ENCODE assay signal across 22 cellular contexts in the genomic region with DNA sequence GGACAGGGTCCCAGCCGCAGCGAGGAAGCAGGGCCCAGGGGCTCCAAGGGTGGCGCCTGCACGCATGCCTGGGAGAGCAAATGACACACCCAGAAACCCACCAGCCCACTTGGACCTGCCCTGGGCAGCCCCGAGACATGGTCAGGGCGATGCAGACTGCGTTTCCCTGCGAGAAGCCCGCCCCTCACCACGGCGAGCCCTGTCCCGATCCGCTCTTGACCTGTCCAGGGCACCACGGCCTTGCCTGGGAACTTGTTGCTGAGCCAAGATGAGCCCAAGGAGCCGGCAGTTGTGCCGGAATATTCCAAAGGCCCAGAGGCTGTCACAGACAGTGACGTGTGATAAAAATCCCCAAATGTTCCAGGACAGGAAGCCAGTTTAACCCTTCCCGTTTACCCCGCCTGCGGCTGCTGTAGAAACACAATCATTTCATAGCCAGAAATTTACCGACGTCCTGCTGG.
A peak's percentile ranks its signal among the peaks of the same experiment; 100 is the strongest.
DNase-seq lines count a peak whose midpoint lies in the region; ATAC-seq, FAIRE-seq and TF ChIP-seq lines count a peak whose summit lies in the region.
"Had no signal": no experiment of that assay in that cellular context is flagged by ENCODE, and none has a peak within 500 bp of the region (broad histone marks: within the 10 kb centered on the region; RNA-seq: fewer than 3 reads in every experiment).

No MANE protein-coding gene starts in this region.

- no peak for TF ChIP-seq EP300 in H1 (IDR thresholded peaks at IDR 0.05; ENCODE audit: borderline replicate concordance in 1 of 2, low read depth in 2 of 2, low read length in 2 of 2)

- H2BK12ac ChIP-seq in H1 (ENCODE audit: low read depth, low read length) (no peak overlapping the region), trophoblast cell (ENCODE audit: low read length) (no peak overlapping the region)

- H3K27me3 Mint-ChIP-seq in naive thymus-derived CD8-positive, alpha-beta T cell: no peaks in the 10 kb centered on the region
- H3K27me3 Mint-ChIP-seq: activated CD4-positive, alpha-beta memory T cell treated with anti-CD3 and anti-CD28 coated beads for 36 hours; activated naive CD4-positive, alpha-beta T cell treated with anti-CD3 and anti-CD28 coated beads, Interleukin-2, amount 10 ng/mL, durations not matched to agents 7 days and 5 days had no signal

- H3K4me1 ChIP-seq in H1 (replicated peaks in 1 of 4; ENCODE audit: control insufficient read depth in 3 of 4, insufficient read depth in 4 of 4, low read length in 3 of 4) (peaks cover 0 to 5% (median 0%) of the 10 kb centered on the region in 4 experiments; a peak in 1 of 7 replicates), trophoblast cell (ENCODE audit: control insufficient read depth in 1 of 2, insufficient read depth in 2 of 2, low read length in 2 of 2) (peaks cover 9 to 13% of the 10 kb centered on the region in 2 experiments)
- H3K4me1 ChIP-seq: ascending aorta had no signal

- H3K27me3 ChIP-seq in H1 (replicated peaks in 1 of 4; ENCODE audit: control insufficient read depth in 3 of 4, extremely low read depth in 1 of 4, insufficient read depth in 3 of 4, low read length in 3 of 4) (no peaks in the 10 kb centered on the region), trophoblast cell (ENCODE audit: insufficient read depth, low read length) (no peaks in the 10 kb centered on the region)
- H3K27me3 ChIP-seq: ascending aorta, colonic mucosa, sigmoid colon had no signal

- H3K36me3 ChIP-seq in H1 (ENCODE audit: control insufficient read depth in 2 of 4, insufficient read depth in 4 of 4, low read length in 3 of 4) (no peaks in the 10 kb centered on the region), trophoblast cell (ENCODE audit: control insufficient read depth in 1 of 2, insufficient read depth in 2 of 2, low read length in 2 of 2) (no peaks in the 10 kb centered on the region)
- H3K36me3 ChIP-seq: ascending aorta, colonic mucosa, sigmoid colon, WERI-Rb-1 had no signal

- H3K18ac ChIP-seq in H1 (ENCODE audit: extremely low read depth, low read length) (no peak overlapping the region), trophoblast cell (ENCODE audit: low read length) (no peak overlapping the region)

- no peak for FAIRE-seq in H1 (lab: Jason Lieb, UNC)
- FAIRE-seq: GM19239, K562 had no signal

- no peak overlapping the region for H3K4ac ChIP-seq in H1 (replicated peaks; ENCODE audit: insufficient read length, low read depth, low read length)
- no peak overlapping the region for H3K4ac ChIP-seq in trophoblast cell (ENCODE audit: low read depth, low read length)

- TF ChIP-seq RAD21 in H1 (IDR thresholded peaks at IDR 0.05 in 1 of 2, conservative IDR thresholded peaks at IDR 0.05 in 1 of 2; ENCODE audit: low read depth in 2 of 2, low read length in 2 of 2): no peak

- H3K27ac Mint-ChIP-seq in naive thymus-derived CD8-positive, alpha-beta T cell: no peak overlapping the region
- H3K27ac Mint-ChIP-seq: activated CD4-positive, alpha-beta memory T cell treated with anti-CD3 and anti-CD28 coated beads for 36 hours; activated naive CD4-positive, alpha-beta T cell treated with anti-CD3 and anti-CD28 coated beads, Interleukin-2, amount 10 ng/mL, durations not matched to agents 7 days and 5 days had no signal

- no peak overlapping the region for H3K56ac ChIP-seq in H1 (replicated peaks; ENCODE audit: insufficient read length, low read depth, low read length)

- no peaks in the 10 kb centered on the region for H4K20me1 ChIP-seq in H1 (replicated peaks in 1 of 2; ENCODE audit: control insufficient read depth in 1 of 2, insufficient read depth in 2 of 2, low read length in 2 of 2)

- no peak for TF ChIP-seq POLR2A in H1 (IDR thresholded peaks at IDR 0.05; ENCODE audit: control extremely low read depth in 1 of 2, low read depth in 2 of 2, low read length in 2 of 2)

- H3K9me3 ChIP-seq in H1 (ENCODE audit: insufficient read depth in 2 of 2, low read depth in 1 of 2, low read length in 1 of 2) (no peaks in the 10 kb centered on the region), trophoblast cell (ENCODE audit: insufficient read depth, low read depth, low read length) (peaks cover 3% of the 10 kb centered on the region)
- H3K9me3 ChIP-seq: ascending aorta, colonic mucosa, sigmoid colon had no signal

- ATAC-seq in HG03175 (IDR thresholded peaks at IDR 0.05; ENCODE audit: unreplicated experiment) (no peak), HG03432 (IDR thresholded peaks at IDR 0.05; ENCODE audit: unreplicated experiment) (no peak), GM21717 (IDR thresholded peaks at IDR 0.05; ENCODE audit: unreplicated experiment) (no peak)
- no peak for ATAC-seq in naive thymus-derived CD8-positive, alpha-beta T cell
- ATAC-seq: K562 had no signal

- H2BK120ac ChIP-seq in H1 (replicated peaks; ENCODE audit: low read depth, low read length) (no peak overlapping the region), trophoblast cell (ENCODE audit: insufficient read depth, low read length, poor library complexity) (no peak overlapping the region)

- DNase-seq in RWPE1 (ENCODE audit: low spot score) (no peak), H1 (ENCODE audit: low read depth in 1 of 2, low spot score in 2 of 2) (no peak), iris pigment epithelial cell (ENCODE audit: low read depth) (peak; percentile 56), trophoblast cell (no peak)
- no peak for DNase-seq in naive thymus-derived CD8-positive, alpha-beta T cell
- DNase-seq: activated CD4-positive, alpha-beta memory T cell treated with anti-CD3 and anti-CD28 coated beads for 36 hours; activated naive CD4-positive, alpha-beta T cell treated with anti-CD3 and anti-CD28 coated beads, Interleukin-2, amount 10 ng/mL, durations not matched to agents 7 days and 5 days; colonic mucosa; H7; head of caudate nucleus; NCI-H2029; NCI-H446 treated with DMSO at 0.1 percent for 48 hours; NK-92 treated with Interleukin-12 subunit alpha and Interleukin-12 subunit beta, amount 100 ng/mL, for 24 hours; sigmoid colon; stimulated activated CD4-positive, alpha-beta T cell treated with anti-CD3 and anti-CD28 coated beads, Interleukin-4, amount 100 ng/mL, for 24 hours; WERI-Rb-1 had no signal

- CTCF ChIA-PET in RWPE1 (lab: Yijun Ruan, JAX): no interaction called here
- CTCF ChIA-PET in H1 (lab: Charles Lee; ENCODE audit: partially characterized antibody): interaction anchor here (0.6 kb wide), 1 partner anchor 647 kb away, joined by 3 read pairs; no protein-coding TSS in a partner anchor

- H3K9me3 Mint-ChIP-seq in naive thymus-derived CD8-positive, alpha-beta T cell: no peaks in the 10 kb centered on the region
- H3K9me3 Mint-ChIP-seq: activated CD4-positive, alpha-beta memory T cell treated with anti-CD3 and anti-CD28 coated beads for 36 hours; activated naive CD4-positive, alpha-beta T cell treated with anti-CD3 and anti-CD28 coated beads, Interleukin-2, amount 10 ng/mL, durations not matched to agents 7 days and 5 days had no signal

- H3K27ac ChIP-seq in RWPE1: peak overlapping the region; percentile 79
- H3K27ac ChIP-seq in H1 (ENCODE audit: low read depth, low read length): no peak overlapping the region
- H3K27ac ChIP-seq in trophoblast cell (ENCODE audit: low read depth, low read length): no peak overlapping the region
- H3K27ac ChIP-seq: ascending aorta, colonic mucosa, sigmoid colon, WERI-Rb-1 had no signal

- no peak overlapping the region for H3K14ac ChIP-seq in H1 (ENCODE audit: insufficient read length)
- H3K14ac ChIP-seq in trophoblast cell (ENCODE audit: low read length): peak overlapping the region; percentile 13

- 87% methylated on average over 22 of the region's 22 CpGs; no CpG with 5 or more reads in 1 of the 2 experiments for WGBS in H1 (ENCODE audit: extremely low coverage in 1 of 2, insufficient coverage in 1 of 2, insufficient read length in 1 of 2, insufficient replicate concordance in 2 of 2, low coverage in 1 of 2, low lambda C conversion rate in 2 of 2, missing lambda C conversion rate in 1 of 2), 2 experiments
- no CpG with 5 or more reads among the region's 22 CpGs for WGBS in trophoblast cell (ENCODE audit: extremely low coverage, insufficient coverage, insufficient read length)

- no peak overlapping the region for H2AFZ ChIP-seq in H1 (ENCODE audit: low read length)
- H2AFZ ChIP-seq in trophoblast cell (ENCODE audit: insufficient read depth, low read length, poor library complexity): no peak overlapping the region

- TF ChIP-seq CTCF in RWPE1 (conservative IDR thresholded peaks at IDR 0.05; ENCODE audit: low read depth): no peak
- no peak for TF ChIP-seq CTCF in H1 (IDR thresholded peaks at IDR 0.05; ENCODE audit: control extremely low read depth in 1 of 3, insufficient read depth in 1 of 3, low read depth in 1 of 3, low read length in 3 of 3)

- no peaks in the 10 kb centered on the region for H3K36me3 Mint-ChIP-seq in naive thymus-derived CD8-positive, alpha-beta T cell
- H3K36me3 Mint-ChIP-seq: activated CD4-positive, alpha-beta memory T cell treated with anti-CD3 and anti-CD28 coated beads for 36 hours; activated naive CD4-positive, alpha-beta T cell treated with anti-CD3 and anti-CD28 coated beads, Interleukin-2, amount 10 ng/mL, durations not matched to agents 7 days and 5 days had no signal

- no peak overlapping the region for H4K5ac ChIP-seq in H1 (ENCODE audit: insufficient read length, low read depth, low read length)

- H4K8ac ChIP-seq in H1 (ENCODE audit: extremely low read depth, insufficient read depth, low read length) (0 out of 2 replicates have a peak overlapping the region, but pooled peaks have one; percentile 35), trophoblast cell (ENCODE audit: low read depth, low read length) (no peak overlapping the region)

- H3K23me2 ChIP-seq in H1 (ENCODE audit: low read depth, low read length): no peaks in the 10 kb centered on the region

- H2AK5ac ChIP-seq in H1 (ENCODE audit: low read depth, low read length) (no peak overlapping the region), trophoblast cell (ENCODE audit: low read length) (peak overlapping the region; percentile 49)

- POLR2A ChIA-PET in RWPE1 (lab: Yijun Ruan, JAX; ENCODE audit: low non-redundant PET) (no interaction called here), H1 (lab: Charles Lee; ENCODE audit: partially characterized antibody) (no interaction called here)
- POLR2A ChIA-PET in naive thymus-derived CD8-positive, alpha-beta T cell (lab: Charles Lee): no interaction called here

- no peaks in the 10 kb centered on the region for H3K79me2 ChIP-seq in H1 (ENCODE audit: control insufficient read depth in 1 of 2, insufficient read depth in 2 of 2, low read length in 2 of 2)
- H3K79me2 ChIP-seq in trophoblast cell (ENCODE audit: control insufficient read depth, insufficient read depth, low read length, poor library complexity): no peaks in the 10 kb centered on the region

- H2BK20ac ChIP-seq in H1 (ENCODE audit: low read length): no peak overlapping the region

- no peak overlapping the region for H3K4me3 Mint-ChIP-seq in naive thymus-derived CD8-positive, alpha-beta T cell
- H3K4me3 Mint-ChIP-seq: activated CD4-positive, alpha-beta memory T cell treated with anti-CD3 and anti-CD28 coated beads for 36 hours; activated naive CD4-positive, alpha-beta T cell treated with anti-CD3 and anti-CD28 coated beads, Interleukin-2, amount 10 ng/mL, durations not matched to agents 7 days and 5 days had no signal

- no peak overlapping the region for H4K91ac ChIP-seq in H1 (replicated peaks; ENCODE audit: insufficient read length, low read length)
- no peak overlapping the region for H4K91ac ChIP-seq in trophoblast cell (ENCODE audit: low read depth, low read length)

- H3K9ac ChIP-seq in H1 (replicated peaks in 1 of 4; ENCODE audit: extremely low read depth in 1 of 4, low read depth in 3 of 4, low read length in 3 of 4): no peak overlapping the region
- no peak overlapping the region for H3K9ac ChIP-seq in trophoblast cell (ENCODE audit: low read length)

- H3K4me2 ChIP-seq in H1 (ENCODE audit: insufficient read depth in 1 of 2, low read depth in 2 of 2, low read length in 2 of 2) (no peak overlapping the region), trophoblast cell (ENCODE audit: low read length) (no peak overlapping the region)

- H3K23ac ChIP-seq in H1 (ENCODE audit: insufficient read length): no peak overlapping the region
- H3K23ac ChIP-seq in trophoblast cell (ENCODE audit: low read length): no peak overlapping the region

- H2BK5ac ChIP-seq in H1 (ENCODE audit: low read depth, low read length) (no peak overlapping the region), trophoblast cell (ENCODE audit: low read depth, low read length, poor library complexity) (no peak overlapping the region)

- H3K79me1 ChIP-seq in H1 (ENCODE audit: low read depth, low read length) (no peaks in the 10 kb centered on the region), trophoblast cell (ENCODE audit: low read length) (peaks cover 4% of the 10 kb centered on the region)

- H3K4me3 ChIP-seq in H1 (ENCODE audit: extremely low read depth in 1 of 4, insufficient read depth in 2 of 4, low read depth in 3 of 4, low read length in 4 of 4): no peak overlapping the region
- H3K4me3 ChIP-seq in trophoblast cell (ENCODE audit: low read depth, low read length): no peak overlapping the region
- H3K4me3 ChIP-seq: ascending aorta, colonic mucosa, K562, sigmoid colon had no signal

- peaks cover 2 to 7% (median 5%) of the 10 kb centered on the region in 4 donors for H3K4me1 Mint-ChIP-seq in naive thymus-derived CD8-positive, alpha-beta T cell

- no peak overlapping the region for H2BK15ac ChIP-seq in H1 (ENCODE audit: low read length)

- no peak overlapping the region for H4K12ac ChIP-seq in trophoblast cell (ENCODE audit: low read depth, low read length)
